Comparison of ENCODE assay signal across 8 cellular contexts in the genomic region with DNA sequence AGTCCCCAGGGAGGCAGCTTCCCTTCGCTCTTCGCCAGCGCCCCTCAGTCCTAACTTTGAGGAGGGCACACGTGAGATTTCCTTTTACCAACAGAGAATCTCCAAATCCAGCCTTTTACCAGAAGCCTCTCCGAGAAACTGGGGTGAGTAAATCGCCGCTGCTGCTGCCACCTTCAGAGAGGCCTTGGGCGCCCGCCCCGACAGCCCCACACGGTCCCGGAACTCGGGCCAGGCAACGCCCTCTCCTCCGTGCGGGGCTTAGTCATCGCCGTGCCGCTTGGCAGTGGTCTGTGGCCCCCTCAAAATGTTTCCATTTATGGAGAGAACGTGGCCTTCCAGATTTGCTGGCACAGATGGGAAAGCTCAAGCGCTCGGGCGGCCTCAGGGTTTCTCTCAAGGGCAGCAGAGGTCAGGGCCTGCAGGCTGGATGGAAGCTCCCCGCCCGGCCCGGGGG. TPM values are rescaled to one million over a fixed set of nuclear protein-coding genes. Genes with fewer than 3 reads are reported as not detected.
DNase-seq lines count a peak whose midpoint lies in the region; TF ChIP-seq lines count a peak whose summit lies in the region.

No MANE protein-coding gene starts in this region.

- H3K4me1 ChIP-seq in spleen, result peaks cover 9 to 34% (median 19%) of the 10 kb centered on the region in 6 donors

- H3K4me3 ChIP-seq in astrocyte of the cerebellum (ENCODE audit: low read depth, low read length) (no peak overlapping the region), spleen (no peak overlapping the region)

- peak overlapping the region; percentile 37 to 81 (median 73) for H3K27ac ChIP-seq in spleen

- TF ChIP-seq POLR2A in spleen (IDR thresholded peaks at IDR 0.05), result no peak

- TF ChIP-seq CTCF in astrocyte of the cerebellum (IDR thresholded peaks at IDR 0.05; ENCODE audit: low read depth, low read length, missing control alignments) (no peak), spleen (IDR thresholded peaks at IDR 0.05 in 8 of 11, conservative IDR thresholded peaks at IDR 0.05 in 3 of 11) (no peak)

- intact Hi-C loops in spleen (cut with DNase I; ENCODE audit: low total_unique reads), result no loop called here

- WGBS in spleen, 5 donors, result 37 to 54% (median 41%) methylated on average over 19 to 26 of the region's 26 CpGs

- peaks cover 0 to 45% (median 7%) of the 10 kb centered on the region in 7 donors for H3K27me3 ChIP-seq in spleen (replicated peaks in 1 of 7)

- in situ Hi-C loops in astrocyte of the cerebellum (cut with HindIII; ENCODE audit: low sequenced_read_pairs), result no loop called here

- H3K36me3 ChIP-seq in spleen, result no peaks in the 10 kb centered on the region

- DNase-seq in ELR (ENCODE audit: low read depth), result peak; percentile 81
- DNase-seq in astrocyte of the cerebellum (ENCODE audit: low read depth), result peak; percentile 81
- DNase-seq in iris pigment epithelial cell (ENCODE audit: low read depth), result peak; percentile 79
- DNase-seq in spleen, result peak; percentile 77
- no peak for DNase-seq in cerebellar nuclear complex (lab: John Stamatoyannopoulos, UW)
- no peak for DNase-seq in NCI-H82 (lab: John Stamatoyannopoulos, UW)
- no peak for DNase-seq in 8988T
- DNase-seq in H4 (ENCODE audit: low spot score), result no peak

- peaks cover 0 to 7% (median under 1%) of the 10 kb centered on the region in 8 donors for H3K9me3 ChIP-seq in spleen

RNA-seq across cellular contexts. Expression of a gene that starts 41.4 kb away (rescaled TPM):
- total RNA-seq in spleen, result 100 to 1,000 TPM; 105 to 259 (median 198) TPM
- polyA plus RNA-seq in spleen, result 100 to 1,000 TPM; 101 to 244 (median 110) TPM
- 38.5 and 53.6 TPM in 2 replicates for total RNA-seq in H4 (2014; rRNA removed; shearing (Covaris generic))

Comparison
In these comparisons a context has a peak if more than half of its experiments do, and no peak if none do; other contexts are left out.
1. DNase-seq: peak in ELR (single experiment), astrocyte of the cerebellum (single experiment), iris pigment epithelial cell (single experiment) and spleen (single experiment); none in cerebellar nuclear complex (0 of 2), NCI-H82 (single experiment), 8988T (single experiment) and H4 (single experiment).